Comparison of ENCODE assay signal across 16 cellular contexts in genomic region chr13:40692946-40693345, GRCh38. TPM values are rescaled to one million over a fixed set of nuclear protein-coding genes. Genes with fewer than 3 reads are reported as not detected.
DNase-seq lines count a peak whose midpoint lies in the region; ATAC-seq, FAIRE-seq and TF ChIP-seq lines count a peak whose summit lies in the region.
"Had no signal": no experiment of that assay in that cellular context is flagged by ENCODE, and none has a peak within 500 bp of the region (broad histone marks: within the 10 kb centered on the region; RNA-seq: fewer than 3 reads in every experiment).

No MANE protein-coding gene starts in this region.

- ATAC-seq in HG03558 (IDR thresholded peaks at IDR 0.05; ENCODE audit: extremely low read depth, unreplicated experiment) (peak; percentile 60), GM21423 (IDR thresholded peaks at IDR 0.05; ENCODE audit: unreplicated experiment) (no peak)

- H3K27me3 ChIP-seq in mammary epithelial cell (ENCODE audit: insufficient read depth, low read length) (no peaks in the 10 kb centered on the region), mesenchymal stem cell (ENCODE audit: control insufficient read depth in 1 of 2, insufficient read depth in 1 of 2, low read length in 2 of 2) (no peaks in the 10 kb centered on the region)
- H3K27me3 ChIP-seq: ascending aorta; BLaER1 treated with 17β-estradiol and CSF1 and Interleukin-3, amounts not matched to agents 10 nM and 100 nM; neural progenitor cell had no signal

- no peak overlapping the region for H3K14ac ChIP-seq in mesenchymal stem cell (ENCODE audit: low read length in 2 of 2)

- TF ChIP-seq CTCF in HFFc6 (IDR thresholded peaks at IDR 0.05) (no peak), mammary epithelial cell (conservative IDR thresholded peaks at IDR 0.05 in 1 of 2, IDR thresholded peaks at IDR 0.05 in 1 of 2; ENCODE audit: extremely low read depth in 1 of 2, insufficient read depth in 1 of 2, low read depth in 1 of 2, low read length in 2 of 2) (no peak)

- H3K4me3 ChIP-seq in mammary epithelial cell (replicated peaks in 1 of 3; ENCODE audit: insufficient read depth in 1 of 3, low read depth in 2 of 3, low read length in 3 of 3) (no peak overlapping the region), mesenchymal stem cell (ENCODE audit: insufficient read depth in 1 of 2, low read depth in 1 of 2, low read length in 2 of 2) (no peak overlapping the region)
- H3K4me3 ChIP-seq: ascending aorta; BLaER1 treated with 17β-estradiol and CSF1 and Interleukin-3, amounts not matched to agents 10 nM and 100 nM; neural progenitor cell had no signal

- H3K79me2 ChIP-seq in mammary epithelial cell (ENCODE audit: insufficient read depth, low read length) = no peaks in the 10 kb centered on the region

- no peak overlapping the region for H2AFZ ChIP-seq in mammary epithelial cell (ENCODE audit: low read depth, low read length)
- H2AFZ ChIP-seq in mesenchymal stem cell (ENCODE audit: low read depth, low read length) = no peak overlapping the region
- H2AFZ ChIP-seq: neural progenitor cell had no signal

- no peaks in the 10 kb centered on the region for H4K20me1 ChIP-seq in mammary epithelial cell (ENCODE audit: insufficient read depth, low read length)
- H4K20me1 ChIP-seq: BLaER1 treated with 17β-estradiol and CSF1 and Interleukin-3, amounts not matched to agents 10 nM and 100 nM had no signal

- dilution Hi-C loops in mammary epithelial cell (cut with HindIII; ENCODE audit: low sequenced_read_pairs) = no loop called here

- H3K9me3 ChIP-seq in mammary epithelial cell (replicated peaks; ENCODE audit: insufficient read depth, low read length) = no peaks in the 10 kb centered on the region
- no peaks in the 10 kb centered on the region for H3K9me3 ChIP-seq in mesenchymal stem cell (ENCODE audit: control insufficient read depth, low read length)
- H3K9me3 ChIP-seq: ascending aorta had no signal

- H3K9me3 Mint-ChIP-seq in HFFc6 = no peaks in the 10 kb centered on the region

- H3K27me3 Mint-ChIP-seq in HFFc6 (ENCODE audit: insufficient read depth) = peaks cover 7% of the 10 kb centered on the region

- H3K4me1 Mint-ChIP-seq in HFFc6 (ENCODE audit: low read depth) = peaks cover 5% of the 10 kb centered on the region
- H3K4me1 Mint-ChIP-seq: neural progenitor cell had no signal

- H3K36me3 ChIP-seq in mammary epithelial cell (ENCODE audit: insufficient read depth, low read length) (no peaks in the 10 kb centered on the region), mesenchymal stem cell (ENCODE audit: control insufficient read depth in 1 of 2, insufficient read depth in 2 of 2, low read depth in 1 of 2, low read length in 2 of 2) (no peaks in the 10 kb centered on the region)
- H3K36me3 ChIP-seq: ascending aorta; BLaER1 treated with 17β-estradiol and CSF1 and Interleukin-3, amounts not matched to agents 10 nM and 100 nM; neural progenitor cell had no signal

- FAIRE-seq in GM18507 (lab: Jason Lieb, UNC) (peak; percentile 21), HTR-8/SVneo (lab: Jason Lieb, UNC) (no peak)
- FAIRE-seq: H1, kidney had no signal

- H2AK5ac ChIP-seq in mesenchymal stem cell (ENCODE audit: low read length, severe bottlenecking) = no peak overlapping the region

- H3K4me2 ChIP-seq in mammary epithelial cell (ENCODE audit: insufficient read depth, low read depth, low read length) = no peak overlapping the region
- no peak overlapping the region for H3K4me2 ChIP-seq in mesenchymal stem cell (ENCODE audit: low read length, poor library complexity, severe bottlenecking)
- H3K4me2 ChIP-seq: BLaER1 treated with 17β-estradiol and CSF1 and Interleukin-3, amounts not matched to agents 10 nM and 100 nM; neural progenitor cell had no signal

- in situ Hi-C loops in mammary epithelial cell (cut with MboI; ENCODE audit: low sequenced_read_pairs in 2 of 2) = loop anchor here (25.0 kb wide), 4 partner anchors 631 to 1006 kb away; no protein-coding TSS in a partner anchor

- no TSS peak for BruUV-seq in mammary epithelial cell (replicated peaks; lab: Mats Ljungman, UMichigan)

- no peak overlapping the region for H3K27ac Mint-ChIP-seq in HFFc6
- H3K27ac Mint-ChIP-seq: neural progenitor cell had no signal

- no peak overlapping the region for H2BK120ac ChIP-seq in mesenchymal stem cell (ENCODE audit: low read depth, low read length)

- H3K4ac ChIP-seq in mesenchymal stem cell (ENCODE audit: low read depth in 1 of 2, low read length in 2 of 2) = no peak overlapping the region

- H3K36me3 Mint-ChIP-seq in HFFc6 (ENCODE audit: low read depth) = no peaks in the 10 kb centered on the region

- no peaks in the 10 kb centered on the region for H3K79me1 ChIP-seq in mesenchymal stem cell (replicated peaks; ENCODE audit: low read length, poor library complexity, severe bottlenecking)

- H2BK15ac ChIP-seq in mesenchymal stem cell (ENCODE audit: low read depth, poor library complexity, severe bottlenecking) = no peak overlapping the region

- H2BK5ac ChIP-seq in mesenchymal stem cell (ENCODE audit: low read depth, low read length, poor library complexity, severe bottlenecking) = no peak overlapping the region

- H3K23ac ChIP-seq in mesenchymal stem cell (ENCODE audit: low read length in 2 of 2) = no peak overlapping the region

- H3K27ac ChIP-seq in mammary epithelial cell (ENCODE audit: insufficient read depth, low read depth, low read length) (no peak overlapping the region), mesenchymal stem cell (ENCODE audit: low read length, poor library complexity, severe bottlenecking) (no peak overlapping the region)
- H3K27ac ChIP-seq: ascending aorta; BLaER1 treated with 17β-estradiol and CSF1 and Interleukin-3, amounts not matched to agents 10 nM and 100 nM; epithelial cell of prostate; neural progenitor cell had no signal

- WGBS in mammary epithelial cell (ENCODE audit: low coverage, missing lambda C conversion rate) = 21% methylated on average over 2 of the region's 2 CpGs
- 50% methylated on average over 1 of the region's 2 CpGs for WGBS in mesenchymal stem cell

- H3K9ac ChIP-seq in mammary epithelial cell (ENCODE audit: insufficient read depth, low read length) = no peak overlapping the region
- no peak overlapping the region for H3K9ac ChIP-seq in mesenchymal stem cell (ENCODE audit: low read length)
- H3K9ac ChIP-seq: BLaER1 treated with 17β-estradiol and CSF1 and Interleukin-3, amounts not matched to agents 10 nM and 100 nM; neural progenitor cell had no signal

- CTCF ChIA-PET in mammary epithelial cell (lab: Charles Lee; ENCODE audit: low non-redundant PET) = no interaction called here

- H3K18ac ChIP-seq in mesenchymal stem cell (ENCODE audit: low read depth in 1 of 2, low read length in 2 of 2) = no peak overlapping the region

- DNase-seq in GM18507 (ENCODE audit: extremely low spot score, insufficient read length, low read depth) = no peak
- peak; percentile 16 for DNase-seq in HFFc6
- peak; percentile 31 for DNase-seq in mammary epithelial cell
- no peak for DNase-seq in mesenchymal stem cell
- DNase-seq in HTR-8/SVneo (ENCODE audit: insufficient read length, low spot score) = no peak
- DNase-seq in NCI-H2227 (lab: John Stamatoyannopoulos, UW; ENCODE audit: unreplicated experiment) = no peak
- DNase-seq: activated CD8-positive, alpha-beta memory T cell treated with anti-CD3 and anti-CD28 coated beads, Interleukin-2, amount 50 U/mL, for 48 hours; kidney; NCI-H748 treated with DMSO at 0.1 percent for 48 hours had no signal

- no peak overlapping the region for H2BK12ac ChIP-seq in mesenchymal stem cell (ENCODE audit: low read length in 2 of 2)

- H3K4me1 ChIP-seq in mammary epithelial cell (ENCODE audit: insufficient read depth, low read length) (no peaks in the 10 kb centered on the region), mesenchymal stem cell (ENCODE audit: control insufficient read depth, insufficient read depth, low read depth, low read length) (peaks cover 2% of the 10 kb centered on the region)
- H3K4me1 ChIP-seq: ascending aorta, neural progenitor cell had no signal

- intact Hi-C loops in mammary epithelial cell (cut with micrococcal nuclease) = no loop called here

- H3K4me3 Mint-ChIP-seq in HFFc6 = no peak overlapping the region
- H3K4me3 Mint-ChIP-seq: neural progenitor cell had no signal

- no peak overlapping the region for H4K8ac ChIP-seq in mesenchymal stem cell (ENCODE audit: low read length)

- H4K91ac ChIP-seq in mesenchymal stem cell (ENCODE audit: low read length) = no peak overlapping the region

RNA-seq across cellular contexts. Expression of gene FOXO1, which starts 26.5 kb away (rescaled TPM):
- total RNA-seq in HFFc6 (2021; fragmentation: NEBNext Ultra II Directional; extraction: Animal tissue kit (Norgen Biotek cat#: 25700)) = 1 to 10 TPM in 1 of 6 experiments, under 1 TPM in 5; 0.48 to 1.1 (median 0.63) TPM
- 10 to 100 TPM; 10.1 to 23.3 TPM for total RNA-seq in mammary epithelial cell
- 3.3 TPM for polyA plus RNA-seq in mammary epithelial cell
- polyA minus RNA-seq in mammary epithelial cell = 15.0 TPM
- 1.2 TPM for polyA plus RNA-seq in mesenchymal stem cell (2013, experiment 1 of 2)
- 1.1 TPM for polyA plus RNA-seq in mesenchymal stem cell (2013, experiment 2 of 2)

Comparison
In these comparisons a context has a peak if more than half of its experiments do, and no peak if none do; other contexts are left out.
1. DNase-seq: peak in HFFc6 (single experiment) and mammary epithelial cell (single experiment); none in GM18507 (single experiment), mesenchymal stem cell (single experiment), HTR-8/SVneo (single experiment) and NCI-H2227 (single experiment).
2. RNA of gene FOXO1, which starts 26.5 kb away (total RNA-seq): 10.1 to 23.3 TPM in mammary epithelial cell; 0.48 to 1.1 TPM in HFFc6; every median in the first group is over 4 times any median in the second.